Comparison of ENCODE assay signal across 8 cellular contexts in the genomic region with DNA sequence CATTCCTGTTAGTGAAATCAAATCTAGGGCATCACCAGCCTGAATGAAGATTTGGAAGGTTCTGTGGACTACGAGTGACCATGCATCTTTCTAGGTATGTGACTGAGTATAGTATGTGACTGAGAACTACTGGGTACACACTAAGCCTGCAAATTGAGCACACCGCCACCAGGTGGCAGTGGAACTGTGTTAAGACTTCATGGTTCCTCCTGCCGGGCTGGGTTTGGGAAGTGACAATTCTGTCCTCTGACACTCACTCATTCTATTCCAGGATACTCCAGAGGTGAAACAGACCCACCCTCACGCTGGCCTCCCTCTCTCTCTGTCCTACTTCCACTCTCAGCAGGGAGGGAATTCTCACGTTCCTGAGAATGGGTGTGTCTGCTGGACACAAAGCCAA.
A peak's percentile ranks its signal among the peaks of the same experiment; 100 is the strongest.
DNase-seq lines count a peak whose midpoint lies in the region; ATAC-seq and TF ChIP-seq lines count a peak whose summit lies in the region.

No MANE protein-coding gene starts in this region.

- 44% methylated on average over 5 of the region's 5 CpGs; no CpG with 5 or more reads in 1 of the 2 donors for WGBS in transverse colon (ENCODE audit: low coverage in 1 of 2), 2 donors

- H3K9me3 Mint-ChIP-seq in Caco-2 (ENCODE audit: unreplicated experiment): no peaks in the 10 kb centered on the region

- H3K36me3 ChIP-seq in Caco-2 (ENCODE audit: control insufficient read depth, insufficient read depth, low read length): no peaks in the 10 kb centered on the region
- H3K36me3 ChIP-seq in transverse colon: no peaks in the 10 kb centered on the region

- DNase-seq in Caco-2: peak; percentile 54 to 61
- peak; percentile 23 for DNase-seq in SKM-1 (lab: John Stamatoyannopoulos, UW; ENCODE audit: unreplicated experiment)
- DNase-seq in foreskin keratinocyte: peak in 1 of 2 donors; percentile 25
- DNase-seq in transverse colon: peak; percentile 34
- no peak for DNase-seq in GM19240 (ENCODE audit: insufficient read length, low spot score)

- CTCF ChIA-PET in Caco-2 (lab: Charles Lee): no interaction called here

- intact Hi-C loops in Caco-2 (cut with micrococcal nuclease; ENCODE audit: unreplicated experiment): loop anchor here (1.0 kb wide), 1 partner anchor 57 kb away; no protein-coding TSS in a partner anchor
- intact Hi-C loops in transverse colon (cut with DNase I; ENCODE audit: low total_unique reads): no loop called here

- H3K27me3 Mint-ChIP-seq in Caco-2 (ENCODE audit: insufficient read depth, unreplicated experiment): no peaks in the 10 kb centered on the region

- POLR2A ChIA-PET in Caco-2 (lab: Charles Lee): no interaction called here

- H3K4me3 ChIP-seq in Caco-2 (ENCODE audit: low read depth, low read length): no peak overlapping the region
- H3K4me3 ChIP-seq in transverse colon: no peak overlapping the region

- TF ChIP-seq POLR2A in transverse colon (IDR thresholded peaks at IDR 0.05): no peak

- no TSS peak for BruUV-seq in Caco-2 (replicated peaks; lab: Mats Ljungman, UMichigan)

- H3K4me1 Mint-ChIP-seq in Caco-2 (ENCODE audit: low read depth, unreplicated experiment): no peaks in the 10 kb centered on the region

- ATAC-seq in HG03066 (IDR thresholded peaks at IDR 0.05; ENCODE audit: low read depth, unreplicated experiment): peak; percentile 68
- peak; percentile 67 for ATAC-seq in foreskin keratinocyte
- no peak for ATAC-seq in GM18519 (IDR thresholded peaks at IDR 0.05; ENCODE audit: low FRiP score, unreplicated experiment)
- no peak for ATAC-seq in HG03159 (IDR thresholded peaks at IDR 0.05; ENCODE audit: unreplicated experiment)

- no peak overlapping the region for H3K27ac Mint-ChIP-seq in Caco-2 (ENCODE audit: unreplicated experiment)

- TF ChIP-seq CTCF in Caco-2 (IDR thresholded peaks at IDR 0.05; ENCODE audit: insufficient read depth in 1 of 2, low read depth in 1 of 2, low read length in 1 of 2, severe bottlenecking in 1 of 2, unreplicated experiment in 1 of 2) (peak; percentile 49 to 59), foreskin keratinocyte (conservative IDR thresholded peaks at IDR 0.05) (peak; percentile 72), transverse colon (IDR thresholded peaks at IDR 0.05) (peak in 3 of 5 experiments; percentile 26 to 40 (median 37))

- no peaks in the 10 kb centered on the region for H3K4me1 ChIP-seq in Caco-2
- H3K4me1 ChIP-seq in foreskin keratinocyte: no peaks in the 10 kb centered on the region
- H3K4me1 ChIP-seq in transverse colon: no peaks in the 10 kb centered on the region

- H3K4me3 Mint-ChIP-seq in Caco-2 (ENCODE audit: unreplicated experiment): no peak overlapping the region

- in situ Hi-C loops in transverse colon (cut with MboI; ENCODE audit: low pct_ligation_motif_present in 1 of 4, low pct_unique_long_range_greater_than_20kb in 1 of 4, low sequenced_read_pairs in 3 of 4): loop anchor here in 1 of 4 donors (25.0 kb wide), 1 partner anchor 150 kb away; no protein-coding TSS in a partner anchor

- no peak for TF ChIP-seq EP300 in transverse colon (IDR thresholded peaks at IDR 0.05; ENCODE audit: low read depth)

- H3K27me3 ChIP-seq in Caco-2 (replicated peaks; ENCODE audit: control insufficient read depth, insufficient read depth, low read length): no peaks in the 10 kb centered on the region
- no peaks in the 10 kb centered on the region for H3K27me3 ChIP-seq in foreskin keratinocyte
- H3K27me3 ChIP-seq in transverse colon: no peaks in the 10 kb centered on the region

- H3K9me3 ChIP-seq in Caco-2 (no peaks in the 10 kb centered on the region), transverse colon (no peaks in the 10 kb centered on the region)

- no peak overlapping the region for H3K27ac ChIP-seq in foreskin keratinocyte
- no peak overlapping the region for H3K27ac ChIP-seq in transverse colon

- H3K36me3 Mint-ChIP-seq in Caco-2 (ENCODE audit: insufficient read depth, unreplicated experiment): no peaks in the 10 kb centered on the region

Comparison
In these comparisons a context has a peak if more than half of its experiments do, and no peak if none do; other contexts are left out.
1. ATAC-seq: peak in HG03066 (single experiment) and foreskin keratinocyte (single experiment); none in GM18519 (single experiment) and HG03159 (single experiment).
2. Peak in every context shown above with its lines, with median percentiles within 50 percentile points of each other: CTCF ChIP-seq.